8 cellular contexts compared by ENCODE assay signal in the genomic region with DNA sequence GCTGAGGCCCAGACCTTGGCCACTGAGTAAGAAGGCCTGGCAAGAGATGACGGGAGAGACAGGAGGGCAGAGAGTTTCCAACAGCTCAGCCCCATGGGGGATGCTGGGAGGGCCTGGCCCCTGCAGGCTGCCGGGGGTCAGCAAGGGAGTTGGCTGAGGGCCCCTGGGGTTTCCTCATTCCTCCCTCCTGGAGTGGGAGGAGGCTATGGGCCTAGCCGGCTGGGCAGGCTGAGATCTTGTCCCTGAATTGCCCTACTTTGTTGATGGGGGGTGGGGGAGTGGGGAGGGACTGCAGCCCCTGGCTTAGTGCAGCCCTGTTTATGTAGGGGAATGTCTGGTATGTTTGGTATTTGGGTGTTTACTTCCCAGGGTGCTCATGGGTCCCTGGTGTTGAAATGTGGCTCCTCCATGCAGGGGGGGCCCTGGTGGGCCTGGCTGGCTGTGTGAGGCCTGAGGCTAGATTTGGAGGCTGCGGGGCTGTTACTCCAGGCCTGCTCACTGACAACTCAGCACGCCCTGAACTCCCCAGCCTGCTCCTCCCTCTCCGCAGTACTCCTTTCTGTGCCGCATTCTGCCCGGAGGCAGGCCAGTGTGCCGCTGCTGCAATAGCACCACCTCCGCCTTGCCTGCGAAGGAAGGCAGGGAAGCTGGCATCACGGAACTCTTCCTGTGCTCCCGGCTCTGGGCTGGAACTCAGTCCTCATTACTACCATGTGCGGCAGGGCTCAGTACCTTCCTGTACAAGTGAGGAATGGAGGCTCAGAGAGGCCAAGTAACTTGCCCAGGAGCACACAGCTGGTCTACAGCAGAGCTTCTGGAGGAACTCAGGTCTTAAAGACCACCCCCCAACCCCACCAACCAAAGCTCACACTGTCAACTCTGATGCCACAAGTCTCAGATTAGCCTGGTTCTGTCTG.
DNase-seq lines count a peak whose midpoint lies in the region; ATAC-seq and TF ChIP-seq lines count a peak whose summit lies in the region.

No MANE protein-coding gene starts in this region.

- no peak for ATAC-seq in GM18502 (IDR thresholded peaks at IDR 0.05; ENCODE audit: poor library complexity, unreplicated experiment)

- H3K36me3 Mint-ChIP-seq in activated naive CD4-positive, alpha-beta T cell treated with anti-CD3 and anti-CD28 coated beads, Interleukin-2, amount 10 ng/mL, durations not matched to agents 7 days and 5 days = no peaks in the 10 kb centered on the region

- POLR2A ChIA-PET in RWPE1 (lab: Yijun Ruan, JAX; ENCODE audit: low non-redundant PET) = interaction anchor here (0.8 kb wide), 1 partner anchor 25 kb away, joined by 4 read pairs; a partner anchor contains a TSS

- DNase-seq in Ammon's horn (ENCODE audit: low spot score) (peak; percentile 68), RWPE1 (ENCODE audit: low spot score) (peak; percentile 90), fibroblast of the conjunctiva (ENCODE audit: low read depth) (peak; percentile 88), NCI-H2227 (lab: John Stamatoyannopoulos, UW; ENCODE audit: unreplicated experiment) (no peak), NAMALWA (ENCODE audit: low spot score) (no peak)
- DNase-seq in activated naive CD4-positive, alpha-beta T cell treated with anti-CD3 and anti-CD28 coated beads, Interleukin-2, amount 10 ng/mL, durations not matched to agents 7 days and 5 days = no peak

- no peaks in the 10 kb centered on the region for H3K9me3 ChIP-seq in neutrophil

- CTCF ChIA-PET in RWPE1 (lab: Yijun Ruan, JAX) = interaction anchor here (0.5 to 3.6 kb wide), 7 partner anchors 10 to 323 kb away, joined by 3 to 14 read pairs (median 3); no protein-coding TSS in a partner anchor
- CTCF ChIA-PET in activated naive CD4-positive, alpha-beta T cell treated with anti-CD3 and anti-CD28 coated beads, Interleukin-2, amount 10 ng/mL, durations not matched to agents 7 days and 5 days (lab: Charles Lee) = interaction anchor here (0.6 to 5.2 kb wide), 27 partner anchors 7 to 325 kb away, joined by 3 to 81 read pairs (median 4); no protein-coding TSS in a partner anchor

- H3K27ac ChIP-seq in RWPE1 (peak overlapping the region; percentile 94), neutrophil (peak overlapping the region; percentile 94)

- H3K4me1 Mint-ChIP-seq in activated naive CD4-positive, alpha-beta T cell treated with anti-CD3 and anti-CD28 coated beads, Interleukin-2, amount 10 ng/mL, durations not matched to agents 7 days and 5 days = peaks cover 4% of the 10 kb centered on the region

- no peaks in the 10 kb centered on the region for H3K27me3 ChIP-seq in neutrophil

- H3K4me3 Mint-ChIP-seq in activated naive CD4-positive, alpha-beta T cell treated with anti-CD3 and anti-CD28 coated beads, Interleukin-2, amount 10 ng/mL, durations not matched to agents 7 days and 5 days = no peak overlapping the region

- peaks cover 37% of the 10 kb centered on the region for H3K36me3 ChIP-seq in neutrophil

- H3K4me3 ChIP-seq in neutrophil (ENCODE audit: low read depth in 1 of 2, low read length in 1 of 2) = peak overlapping the region; percentile 2 to 36

- no peaks in the 10 kb centered on the region for H3K9me3 Mint-ChIP-seq in activated naive CD4-positive, alpha-beta T cell treated with anti-CD3 and anti-CD28 coated beads, Interleukin-2, amount 10 ng/mL, durations not matched to agents 7 days and 5 days

- TF ChIP-seq CTCF in RWPE1 (conservative IDR thresholded peaks at IDR 0.05; ENCODE audit: low read depth) (no peak), neutrophil (IDR thresholded peaks at IDR 0.05) (no peak)

- H3K27ac Mint-ChIP-seq in activated naive CD4-positive, alpha-beta T cell treated with anti-CD3 and anti-CD28 coated beads, Interleukin-2, amount 10 ng/mL, durations not matched to agents 7 days and 5 days = no peak overlapping the region

- H3K27me3 Mint-ChIP-seq in activated naive CD4-positive, alpha-beta T cell treated with anti-CD3 and anti-CD28 coated beads, Interleukin-2, amount 10 ng/mL, durations not matched to agents 7 days and 5 days = no peaks in the 10 kb centered on the region

- H3K4me1 ChIP-seq in neutrophil (ENCODE audit: control insufficient read depth in 1 of 2, insufficient read depth in 1 of 2, low read depth in 1 of 2, low read length in 1 of 2) = peaks cover 75 to 83% of the 10 kb centered on the region in 2 experiments

Comparison
In these comparisons a context has a peak if more than half of its experiments do, and no peak if none do; other contexts are left out.
1. DNase-seq: peak in Ammon's horn (single experiment), RWPE1 (single experiment) and fibroblast of the conjunctiva (single experiment); none in NCI-H2227 (single experiment), NAMALWA (single experiment) and activated naive CD4-positive, alpha-beta T cell treated with anti-CD3 and anti-CD28 coated beads, Interleukin-2, amount 10 ng/mL, durations not matched to agents 7 days and 5 days (single experiment).